ENCODE assay signal across 18 cellular contexts in the genomic region with DNA sequence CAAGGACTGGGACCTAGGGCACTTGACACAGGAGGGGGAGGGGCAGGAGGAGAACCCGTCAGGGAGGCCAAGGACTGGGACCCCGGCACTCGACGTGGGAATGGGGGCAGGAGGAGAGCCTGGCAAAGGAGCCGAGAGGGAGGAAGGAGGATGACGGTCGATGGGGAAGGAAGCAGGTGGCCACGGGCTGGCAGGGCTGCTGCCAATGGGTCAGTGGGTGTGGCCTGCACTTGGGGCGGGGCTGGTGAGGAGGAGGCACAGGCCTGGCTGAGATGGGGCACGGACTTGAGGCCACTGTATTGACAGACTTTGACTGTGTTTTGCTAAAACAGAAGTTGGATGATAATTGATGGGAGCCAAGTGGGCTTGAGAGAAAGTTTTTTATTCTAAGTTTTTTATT.
A peak's percentile ranks its signal among the peaks of the same experiment; 100 is the strongest.
DNase-seq lines count a peak whose midpoint lies in the region; ATAC-seq and TF ChIP-seq lines count a peak whose summit lies in the region.
"Had no signal": no experiment of that assay in that cellular context is flagged by ENCODE, and none has a peak within 500 bp of the region (broad histone marks: within the 10 kb centered on the region; RNA-seq: fewer than 3 reads in every experiment).

No MANE protein-coding gene starts in this region.

- WGBS in mesendoderm (ENCODE audit: extremely low coverage, insufficient coverage, low lambda C conversion rate) = no CpG with 5 or more reads among the region's 10 CpGs

- H4K5ac ChIP-seq in mesendoderm (ENCODE audit: low read length) = no peak overlapping the region

- no peak overlapping the region for H3K4ac ChIP-seq in mesendoderm (ENCODE audit: low read depth, low read length)

- peaks cover 27 to 33% of the 10 kb centered on the region in 2 donors for H3K36me3 Mint-ChIP-seq in naive B cell

- H3K4me3 ChIP-seq in right atrium auricular region = no peak overlapping the region
- no peak overlapping the region for H3K4me3 ChIP-seq in colonic mucosa
- no peak overlapping the region for H3K4me3 ChIP-seq in mesendoderm (ENCODE audit: low read length)
- H3K4me3 ChIP-seq: gastrocnemius medialis, GM23248, testis had no signal

- H2BK120ac ChIP-seq in mesendoderm (ENCODE audit: low read depth, low read length) = no peak overlapping the region

- no peaks in the 10 kb centered on the region for H3K27me3 Mint-ChIP-seq in naive B cell

- H3K36me3 ChIP-seq in right atrium auricular region (peaks cover 39% of the 10 kb centered on the region), colonic mucosa (peaks cover 15% of the 10 kb centered on the region), mesendoderm (ENCODE audit: control insufficient read depth, insufficient read depth, low read length) (peaks cover 3% of the 10 kb centered on the region)

- H2AK5ac ChIP-seq in mesendoderm (ENCODE audit: low read length) = no peak overlapping the region

- peak overlapping the region; percentile 64 to 96 (median 88) for H3K27ac Mint-ChIP-seq in naive B cell
- H3K27ac Mint-ChIP-seq: mesothelial cell of epicardium had no signal

- peaks cover 35 to 41% (median 36%) of the 10 kb centered on the region in 3 donors for H3K4me1 Mint-ChIP-seq in naive B cell
- H3K4me1 Mint-ChIP-seq: mesothelial cell of epicardium had no signal

- peak overlapping the region in 1 of 8 donors; percentile 44 for H3K4me3 Mint-ChIP-seq in naive B cell
- H3K4me3 Mint-ChIP-seq: mesothelial cell of epicardium had no signal

- no peak for TF ChIP-seq CTCF in right atrium auricular region (IDR thresholded peaks at IDR 0.05)
- TF ChIP-seq CTCF in colonic mucosa (IDR thresholded peaks at IDR 0.05) = no peak

- ATAC-seq in Right ventricle myocardium superior (ENCODE audit: poor library complexity) (no peak), naive B cell (ENCODE audit: low read depth in 2 of 2) (peak in 1 of 2 donors; percentile 34), GM19324 (IDR thresholded peaks at IDR 0.05; ENCODE audit: low FRiP score, unreplicated experiment) (no peak), GM21576 (IDR thresholded peaks at IDR 0.05; ENCODE audit: unreplicated experiment) (no peak)
- ATAC-seq: activated CD4-positive, CD25-positive, alpha-beta regulatory T cell treated with anti-CD3 and anti-CD28 coated beads, Interleukin-2, amount 50 U/mL, for 24 hours; gastrocnemius medialis had no signal

- H3K79me2 ChIP-seq in mesendoderm (ENCODE audit: control insufficient read depth, insufficient read depth, low read length) = peaks cover 11% of the 10 kb centered on the region

- H3K9ac ChIP-seq in colonic mucosa (ENCODE audit: low read depth in 2 of 2, low read length in 2 of 2) (no peak overlapping the region), mesendoderm (ENCODE audit: low read length) (no peak overlapping the region)
- H3K9ac ChIP-seq: GM23248, parathyroid adenoma had no signal

- peak; percentile 55 for DNase-seq in Right ventricle myocardium superior
- DNase-seq in right atrium auricular region (ENCODE audit: low spot score) = no peak
- DNase-seq in colonic mucosa = peak; percentile 52
- no peak for DNase-seq in naive B cell
- no peak for DNase-seq in H4 (ENCODE audit: low spot score)
- no peak for DNase-seq in mesendoderm
- DNase-seq: cerebellar nuclear complex, gastrocnemius medialis, GM23248, MM.1S, NCI-H2029 treated with DMSO at 0.1 percent for 48 hours, NCI-H526 treated with DMSO at 0.1 percent for 48 hours, testis had no signal

- peaks cover 28% of the 10 kb centered on the region for H3K79me1 ChIP-seq in mesendoderm (ENCODE audit: low read length)

- no peak overlapping the region for H3K23ac ChIP-seq in mesendoderm (ENCODE audit: low read length)

- H3K27me3 ChIP-seq in right atrium auricular region = no peaks in the 10 kb centered on the region
- no peaks in the 10 kb centered on the region for H3K27me3 ChIP-seq in colonic mucosa
- no peaks in the 10 kb centered on the region for H3K27me3 ChIP-seq in mesendoderm (ENCODE audit: insufficient read depth, low read length, poor library complexity)
- H3K27me3 ChIP-seq: gastrocnemius medialis, testis had no signal

- intact Hi-C loops in Right ventricle myocardium superior (cut with DNase I) (no loop called here), colonic mucosa (cut with DNase I) (no loop called here)

- H3K4me1 ChIP-seq in right atrium auricular region = peaks cover 0 to 6% of the 10 kb centered on the region in 2 donors
- no peaks in the 10 kb centered on the region for H3K4me1 ChIP-seq in colonic mucosa
- H3K4me1 ChIP-seq in mesendoderm (ENCODE audit: control insufficient read depth, low read depth, low read length) = no peaks in the 10 kb centered on the region
- H3K4me1 ChIP-seq: gastrocnemius medialis had no signal

- no peaks in the 10 kb centered on the region for H3K9me3 Mint-ChIP-seq in naive B cell
- H3K9me3 Mint-ChIP-seq: mesothelial cell of epicardium had no signal

- H3K4me2 ChIP-seq in mesendoderm (ENCODE audit: low read length) = no peak overlapping the region

- no peak overlapping the region for H2BK5ac ChIP-seq in mesendoderm (ENCODE audit: low read length)

- H3K27ac ChIP-seq in right atrium auricular region (no peak overlapping the region), colonic mucosa (no peak overlapping the region), mesendoderm (ENCODE audit: low read depth, low read length) (no peak overlapping the region)
- H3K27ac ChIP-seq: gastrocnemius medialis, GM23248, parathyroid adenoma, testis had no signal

- no peak overlapping the region for H3K56ac ChIP-seq in mesendoderm (ENCODE audit: low read length)

- no peak overlapping the region for H4K8ac ChIP-seq in mesendoderm (ENCODE audit: low read depth, low read length)

- H2BK15ac ChIP-seq in mesendoderm (replicated peaks; ENCODE audit: low read depth) = no peak overlapping the region

- H3K18ac ChIP-seq in mesendoderm (ENCODE audit: low read length) = no peak overlapping the region

- H3K9me3 ChIP-seq in right atrium auricular region (no peaks in the 10 kb centered on the region), colonic mucosa (no peaks in the 10 kb centered on the region)
- H3K9me3 ChIP-seq: gastrocnemius medialis, testis had no signal

Comparison
In these comparisons a context has a peak if more than half of its experiments do, and no peak if none do; other contexts are left out.
1. DNase-seq: peak in Right ventricle myocardium superior (single experiment) and colonic mucosa (single experiment); none in right atrium auricular region (single experiment), naive B cell (single experiment), H4 (single experiment) and mesendoderm (single experiment).